In genomic region chr2:237084444-237084843, GRCh38 we compare ENCODE assay signal across 8 cellular contexts. TPM values are rescaled to one million over a fixed set of nuclear protein-coding genes. Genes with fewer than 3 reads are reported as not detected.
DNase-seq lines count a peak whose midpoint lies in the region; TF ChIP-seq lines count a peak whose summit lies in the region.

No MANE protein-coding gene starts in this region.

- H3K79me2 ChIP-seq in Karpas-422 (ENCODE audit: low read length) = peaks cover 37% of the 10 kb centered on the region

- H3K9ac ChIP-seq in Karpas-422 (ENCODE audit: low read length) = peak overlapping the region; percentile 88; the same call in 1 of the 2 replicates

- no peaks in the 10 kb centered on the region for H3K9me2 ChIP-seq in Karpas-422 (replicated peaks; ENCODE audit: insufficient read depth, low read length)

- peaks cover 16% of the 10 kb centered on the region for H3K4me1 ChIP-seq in CD4-positive, alpha-beta memory T cell (ENCODE audit: insufficient read depth, low read length)
- H3K4me1 ChIP-seq in Karpas-422 (ENCODE audit: low read length) = peaks cover 24% of the 10 kb centered on the region

- H3K4me2 ChIP-seq in Karpas-422 (ENCODE audit: low read depth, low read length, poor library complexity, severe bottlenecking) = peak overlapping the region; percentile 87

- CTCF ChIA-PET in CD4-positive, alpha-beta memory T cell (lab: Charles Lee; ENCODE audit: partially characterized antibody) = interaction anchor here (1.1 to 3.4 kb wide), 3 partner anchors 10 to 731 kb away, joined by 3 to 25 read pairs (median 8); no protein-coding TSS in a partner anchor

- H4K20me1 ChIP-seq in Karpas-422 (ENCODE audit: insufficient read depth, low read depth, low read length) = peaks cover 7% of the 10 kb centered on the region; the same call in 1 of the 2 replicates

- peaks cover under 1% of the 10 kb centered on the region for H3K36me3 ChIP-seq in CD4-positive, alpha-beta memory T cell (ENCODE audit: insufficient read depth, low read length)
- H3K36me3 ChIP-seq in Karpas-422 (ENCODE audit: insufficient read depth, low read length) = peaks cover 9% of the 10 kb centered on the region; the same call in 1 of the 2 replicates

- POLR2A ChIA-PET in CD4-positive, alpha-beta memory T cell (lab: Charles Lee; ENCODE audit: partially characterized antibody) = interaction anchor here (1.3 to 2.7 kb wide), 2 partner anchors 533 to 548 kb away, joined by 4 to 15 read pairs; no protein-coding TSS in a partner anchor

- no peak overlapping the region for H3K27ac ChIP-seq in CD4-positive, alpha-beta memory T cell (ENCODE audit: low read depth, low read length)
- H3K27ac ChIP-seq in Karpas-422 (ENCODE audit: low read length) = no peak overlapping the region

- H3K36me3 Mint-ChIP-seq in CD4-positive, alpha-beta memory T cell = peaks cover 4 to 20% of the 10 kb centered on the region in 2 donors
- no peaks in the 10 kb centered on the region for H3K36me3 Mint-ChIP-seq in brain
- H3K36me3 Mint-ChIP-seq in nephron (ENCODE audit: low read depth) = peaks cover 6% of the 10 kb centered on the region

- DNase-seq in CD4-positive, alpha-beta memory T cell = no peak
- DNase-seq in Karpas-422 = no peak
- no peak for DNase-seq in GM10266 (ENCODE audit: extremely low spot score)
- no peak for DNase-seq in middle frontal gyrus (ENCODE audit: extremely low spot score, low spot score)
- DNase-seq in stimulated activated CD4-positive, alpha-beta T cell treated with anti-CD3 and anti-CD28 coated beads, Interleukin-4, amount 100 ng/mL, for 1 hour = no peak
- DNase-seq in anterior cingulate cortex (lab: John Stamatoyannopoulos, UW) = no peak

- peaks cover 8 to 27% (median 15%) of the 10 kb centered on the region in 4 donors for H3K4me1 Mint-ChIP-seq in CD4-positive, alpha-beta memory T cell
- H3K4me1 Mint-ChIP-seq in brain = peaks cover 57% of the 10 kb centered on the region
- peaks cover 16% of the 10 kb centered on the region for H3K4me1 Mint-ChIP-seq in nephron

- peaks cover 0 to 1% of the 10 kb centered on the region in 2 donors for H3K27me3 Mint-ChIP-seq in CD4-positive, alpha-beta memory T cell
- H3K27me3 Mint-ChIP-seq in brain (peaks cover 15% of the 10 kb centered on the region), nephron (ENCODE audit: low read depth) (no peaks in the 10 kb centered on the region)

- intact Hi-C loops in CD4-positive, alpha-beta memory T cell (cut with micrococcal nuclease) = loop anchor here (2.0 kb wide), 1 partner anchor 1204 kb away; the partner anchor contains the start of gene PER2

- H3K9me3 Mint-ChIP-seq in CD4-positive, alpha-beta memory T cell = peaks cover 0 to 1% (median 0%) of the 10 kb centered on the region in 8 donors
- no peaks in the 10 kb centered on the region for H3K9me3 Mint-ChIP-seq in brain
- no peaks in the 10 kb centered on the region for H3K9me3 Mint-ChIP-seq in nephron

- TF ChIP-seq CTCF in brain (conservative IDR thresholded peaks at IDR 0.05) (no peak), nephron (IDR thresholded peaks at IDR 0.05; ENCODE audit: unreplicated experiment in 3 of 3) (no peak), GM10266 (IDR thresholded peaks at IDR 0.05; ENCODE audit: control insufficient read depth, insufficient read depth, low read depth, missing control alignments) (no peak)

- H3K4me3 Mint-ChIP-seq in CD4-positive, alpha-beta memory T cell = peak overlapping the region; percentile 38 to 100 (median 99)
- H3K4me3 Mint-ChIP-seq in brain (peak overlapping the region; percentile 97 to 100 (median 100)), nephron (peak overlapping the region; percentile 99 to 100 (median 100))

- peak overlapping the region in 6 of 7 donors; percentile 11 to 100 (median 98) for H3K27ac Mint-ChIP-seq in CD4-positive, alpha-beta memory T cell
- H3K27ac Mint-ChIP-seq in brain (peak overlapping the region; percentile 98 to 100 (median 99)), nephron (peak overlapping the region; percentile 96 to 98 (median 97))

- H3K27me3 ChIP-seq in CD4-positive, alpha-beta memory T cell (ENCODE audit: insufficient read depth, low read length) = no peaks in the 10 kb centered on the region
- H3K27me3 ChIP-seq in Karpas-422 (ENCODE audit: low read length) = no peaks in the 10 kb centered on the region

- H3K9me3 ChIP-seq in CD4-positive, alpha-beta memory T cell (ENCODE audit: control insufficient read depth in 1 of 2, low read length in 2 of 2) = no peaks in the 10 kb centered on the region
- no peaks in the 10 kb centered on the region for H3K9me3 ChIP-seq in Karpas-422 (ENCODE audit: low read length)

- H2AFZ ChIP-seq in Karpas-422 (ENCODE audit: low read length) = no peak overlapping the region

- H3K4me3 ChIP-seq in CD4-positive, alpha-beta memory T cell (ENCODE audit: low read length in 2 of 2) = no peak overlapping the region
- peak overlapping the region; percentile 99 for H3K4me3 ChIP-seq in Karpas-422 (ENCODE audit: low read length)

RNA-seq across cellular contexts. Expression of gene COPS8, which starts 1.2 kb away (rescaled TPM):
- 10 to 100 TPM; 33.4 to 34.5 TPM for total RNA-seq in CD4-positive, alpha-beta memory T cell
- 100 to 1,000 TPM in 1 of 2 donors, 10 to 100 TPM in 1; 71.1 to 105 TPM for polyA plus RNA-seq in CD4-positive, alpha-beta memory T cell
- 105 and 133 TPM in 2 replicates for total RNA-seq in Karpas-422 (2014; rRNA removed; shearing (Covaris generic); ENCODE audit: low replicate concordance)
- 94.9 TPM for polyA plus RNA-seq in brain (ENCODE audit: insufficient read depth, low read depth, low replicate concordance)
